8 cellular contexts compared by ENCODE assay signal in the genomic region with DNA sequence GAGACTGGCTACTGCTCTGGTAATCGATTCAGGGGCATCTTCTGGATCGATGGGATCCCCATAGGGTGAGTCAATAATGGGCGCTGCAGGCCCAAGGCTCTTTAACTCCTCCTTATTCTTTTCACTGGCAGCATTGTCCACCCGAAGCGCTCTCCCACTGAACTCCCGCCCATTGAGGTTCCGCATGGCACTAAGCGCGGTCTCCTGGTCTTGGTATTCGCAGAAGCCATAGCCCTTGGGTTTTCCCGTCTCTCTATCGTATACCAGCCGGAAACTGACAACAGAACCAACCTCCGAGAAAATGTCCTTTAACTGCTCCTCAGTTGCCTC. TPM values are rescaled to one million over a fixed set of nuclear protein-coding genes. Genes with fewer than 3 reads are reported as not detected.
DNase-seq lines count a peak whose midpoint lies in the region; ATAC-seq, FAIRE-seq and TF ChIP-seq lines count a peak whose summit lies in the region.

No MANE protein-coding gene starts in this region.

- peak overlapping the region; percentile 91 to 99 (median 98) for H3K4me3 Mint-ChIP-seq in CD4-positive, CD25-positive, alpha-beta regulatory T cell

- no peaks in the 10 kb centered on the region for H3K9me3 ChIP-seq in CD4-positive, CD25-positive, alpha-beta regulatory T cell (ENCODE audit: control insufficient read depth in 2 of 2, low read length in 2 of 2)
- H3K9me3 ChIP-seq in left lung (no peaks in the 10 kb centered on the region), thoracic aorta (no peaks in the 10 kb centered on the region)

- peaks cover 27 to 59% (median 41%) of the 10 kb centered on the region in 4 donors for H3K4me1 Mint-ChIP-seq in CD4-positive, CD25-positive, alpha-beta regulatory T cell

- peaks cover 23% of the 10 kb centered on the region for H3K36me3 Mint-ChIP-seq in CD4-positive, CD25-positive, alpha-beta regulatory T cell

- intact Hi-C loops in left lung (cut with DNase I), result no loop called here

- DNase-seq in CD4-positive, CD25-positive, alpha-beta regulatory T cell, result no peak
- no peak for DNase-seq in astrocyte of the spinal cord (ENCODE audit: low read depth, low spot score)
- no peak for DNase-seq in left lung
- DNase-seq in thoracic aorta (ENCODE audit: low spot score), result no peak
- DNase-seq in urothelium cell line (ENCODE audit: low spot score), result no peak
- DNase-seq in NCI-H2107 treated with DMSO at 0.1 percent for 48 hours (lab: John Stamatoyannopoulos, UW; ENCODE audit: unreplicated experiment), result no peak

- TF ChIP-seq CTCF in astrocyte of the spinal cord (IDR thresholded peaks at IDR 0.05; ENCODE audit: low read depth, low read length) (no peak), left lung (IDR thresholded peaks at IDR 0.05) (no peak), thoracic aorta (IDR thresholded peaks at IDR 0.05) (no peak)

- no peak for FAIRE-seq in urothelium cell line (lab: Jason Lieb, UNC)

- H3K4me1 ChIP-seq in CD4-positive, CD25-positive, alpha-beta regulatory T cell (ENCODE audit: control insufficient read depth, insufficient read depth, low read length, poor library complexity, severe bottlenecking), result peaks cover 48% of the 10 kb centered on the region
- H3K4me1 ChIP-seq in left lung (peaks cover 14 to 51% of the 10 kb centered on the region in 2 donors), thoracic aorta (ENCODE audit: control insufficient read depth in 1 of 2, low read depth in 2 of 2) (peaks cover 37 to 65% of the 10 kb centered on the region in 2 donors)

- peaks cover 11% of the 10 kb centered on the region for H3K36me3 ChIP-seq in CD4-positive, CD25-positive, alpha-beta regulatory T cell (ENCODE audit: control insufficient read depth, insufficient read depth, low read length)
- H3K36me3 ChIP-seq in left lung, result no peaks in the 10 kb centered on the region
- H3K36me3 ChIP-seq in thoracic aorta, result no peaks in the 10 kb centered on the region

- in situ Hi-C loops in astrocyte of the spinal cord (cut with HindIII; ENCODE audit: low sequenced_read_pairs), result no loop called here

- H3K9me3 Mint-ChIP-seq in CD4-positive, CD25-positive, alpha-beta regulatory T cell, result no peaks in the 10 kb centered on the region

- H3K27me3 ChIP-seq in CD4-positive, CD25-positive, alpha-beta regulatory T cell (ENCODE audit: control insufficient read depth, insufficient read depth, low read length), result no peaks in the 10 kb centered on the region
- no peaks in the 10 kb centered on the region for H3K27me3 ChIP-seq in left lung
- H3K27me3 ChIP-seq in thoracic aorta (replicated peaks; ENCODE audit: insufficient read depth), result no peaks in the 10 kb centered on the region

- peak; percentile 9 to 10 for ATAC-seq in CD4-positive, CD25-positive, alpha-beta regulatory T cell (ENCODE audit: low read depth in 2 of 2)
- peak; percentile 33 for ATAC-seq in GM21423 (IDR thresholded peaks at IDR 0.05; ENCODE audit: unreplicated experiment)
- ATAC-seq in HG03575 (IDR thresholded peaks at IDR 0.05; ENCODE audit: extremely low read depth, insufficient number of reproducible peaks, low FRiP score, unreplicated experiment), result peak; percentile 21
- ATAC-seq in left lung, result peak; percentile 50
- ATAC-seq in thoracic aorta (ENCODE audit: insufficient number of reproducible peaks, low FRiP score, low read depth), result peak; percentile 10

- peaks cover 6% of the 10 kb centered on the region for H3K27me3 Mint-ChIP-seq in CD4-positive, CD25-positive, alpha-beta regulatory T cell

- peak overlapping the region; percentile 95 for H3K27ac ChIP-seq in CD4-positive, CD25-positive, alpha-beta regulatory T cell (ENCODE audit: insufficient read depth, low read length, poor library complexity, severe bottlenecking)
- peak overlapping the region; percentile 93 to 96 for H3K27ac ChIP-seq in left lung
- peak overlapping the region; percentile 78 to 96 for H3K27ac ChIP-seq in thoracic aorta

- H3K27ac Mint-ChIP-seq in CD4-positive, CD25-positive, alpha-beta regulatory T cell, result peak overlapping the region; percentile 98 to 100 (median 100)

- peak overlapping the region; percentile 99 for H3K4me3 ChIP-seq in CD4-positive, CD25-positive, alpha-beta regulatory T cell (ENCODE audit: low read depth, low read length)
- H3K4me3 ChIP-seq in astrocyte of the spinal cord (ENCODE audit: low read depth, low read length), result peak overlapping the region; percentile 83
- peak overlapping the region; percentile 69 to 75 for H3K4me3 ChIP-seq in left lung
- H3K4me3 ChIP-seq in thoracic aorta, result peak overlapping the region; percentile 79

RNA-seq across cellular contexts. Expression of a gene that starts 0.3 kb away (rescaled TPM):
- total RNA-seq in CD4-positive, CD25-positive, alpha-beta regulatory T cell, result 30.2 TPM
- polyA plus RNA-seq in CD4-positive, CD25-positive, alpha-beta regulatory T cell, result 10 to 100 TPM; 14.3 to 16.4 (median 16.3) TPM
- 10 to 100 TPM; 16.8 to 19.8 TPM for total RNA-seq in left lung
- total RNA-seq in thoracic aorta, result 10 to 100 TPM; 24.6 to 39.9 TPM
